Comparison of ENCODE assay signal across 7 cellular contexts in genomic region chr3:127588675-127589577, GRCh38. TPM values are rescaled to one million over a fixed set of nuclear protein-coding genes. Genes with fewer than 3 reads are reported as not detected.
DNase-seq lines count a peak whose midpoint lies in the region; ATAC-seq and TF ChIP-seq lines count a peak whose summit lies in the region.

No MANE protein-coding gene starts in this region.

- H3K79me2 ChIP-seq in OCI-LY3 (ENCODE audit: low read length) (peaks cover 61% of the 10 kb centered on the region), mammary epithelial cell (ENCODE audit: insufficient read depth, low read length) (peaks cover 64% of the 10 kb centered on the region)

- TSS peak; percentile 21 for BruUV-seq in mammary epithelial cell (replicated peaks; lab: Mats Ljungman, UMichigan)

- H3K9ac ChIP-seq in OCI-LY3 (ENCODE audit: low read length) (peak overlapping the region; percentile 93), mammary epithelial cell (ENCODE audit: insufficient read depth, low read length) (peak overlapping the region; percentile 95)

- H4K20me1 ChIP-seq in OCI-LY3 (ENCODE audit: insufficient read depth, low read length) (peaks cover 41% of the 10 kb centered on the region), mammary epithelial cell (ENCODE audit: insufficient read depth, low read length) (no peaks in the 10 kb centered on the region)

- H3K4me1 Mint-ChIP-seq in mesothelial cell of epicardium: peaks cover 24% of the 10 kb centered on the region

- no peaks in the 10 kb centered on the region for H3K27me3 ChIP-seq in OCI-LY3 (ENCODE audit: low read depth, low read length)
- no peaks in the 10 kb centered on the region for H3K27me3 ChIP-seq in mammary epithelial cell (ENCODE audit: insufficient read depth, low read length)
- H3K27me3 ChIP-seq in vagina: no peaks in the 10 kb centered on the region

- CTCF ChIA-PET in mammary epithelial cell (lab: Charles Lee; ENCODE audit: low non-redundant PET): interaction anchor here (1.4 kb wide), 1 partner anchor 14 kb away, joined by 7 read pairs; no protein-coding TSS in a partner anchor

- no peaks in the 10 kb centered on the region for H3K27me3 Mint-ChIP-seq in mesothelial cell of epicardium (ENCODE audit: low read depth)

- DNase-seq in mammary epithelial cell: peak; percentile 82
- DNase-seq in mesothelial cell of epicardium (ENCODE audit: low spot score in 2 of 2, unreplicated experiment in 2 of 2): no peak
- no peak for DNase-seq in vagina (ENCODE audit: extremely low spot score in 2 of 2)

- no peaks in the 10 kb centered on the region for H3K9me3 ChIP-seq in OCI-LY3 (ENCODE audit: insufficient read depth, low read length)
- H3K9me3 ChIP-seq in mammary epithelial cell (replicated peaks; ENCODE audit: insufficient read depth, low read length): no peaks in the 10 kb centered on the region
- no peaks in the 10 kb centered on the region for H3K9me3 ChIP-seq in vagina

- dilution Hi-C loops in mammary epithelial cell (cut with HindIII; ENCODE audit: low sequenced_read_pairs): no loop called here

- WGBS in mammary epithelial cell (ENCODE audit: low coverage, missing lambda C conversion rate): 41% methylated on average over 9 of the region's 16 CpGs

- H3K4me1 ChIP-seq in OCI-LY3 (ENCODE audit: low read length) (peaks cover 23% of the 10 kb centered on the region), mammary epithelial cell (ENCODE audit: insufficient read depth, low read length) (peaks cover 21% of the 10 kb centered on the region), vagina (peaks cover 61% of the 10 kb centered on the region)

- H2AFZ ChIP-seq in OCI-LY3 (ENCODE audit: low read depth, low read length): no peak overlapping the region
- no peak overlapping the region for H2AFZ ChIP-seq in mammary epithelial cell (ENCODE audit: low read depth, low read length)

- H3K9me3 Mint-ChIP-seq in mesothelial cell of epicardium: no peaks in the 10 kb centered on the region

- TF ChIP-seq POLR2A in vagina (IDR thresholded peaks at IDR 0.05): no peak

- ATAC-seq in GM18502 (IDR thresholded peaks at IDR 0.05; ENCODE audit: poor library complexity, unreplicated experiment): no peak
- ATAC-seq in HG03135 (IDR thresholded peaks at IDR 0.05; ENCODE audit: unreplicated experiment): no peak

- no peak for TF ChIP-seq CTCF in GM12875 (IDR thresholded peaks at IDR 0.05; ENCODE audit: borderline replicate concordance, insufficient read depth, low read depth, low read length)
- TF ChIP-seq CTCF in OCI-LY3 (IDR thresholded peaks at IDR 0.05; ENCODE audit: low read depth, low read length): no peak
- no peak for TF ChIP-seq CTCF in mammary epithelial cell (conservative IDR thresholded peaks at IDR 0.05 in 1 of 2, IDR thresholded peaks at IDR 0.05 in 1 of 2; ENCODE audit: extremely low read depth in 1 of 2, insufficient read depth in 1 of 2, low read depth in 1 of 2, low read length in 2 of 2)
- TF ChIP-seq CTCF in mesothelial cell of epicardium (IDR thresholded peaks at IDR 0.05; ENCODE audit: unreplicated experiment): no peak
- no peak for TF ChIP-seq CTCF in vagina (IDR thresholded peaks at IDR 0.05)

- in situ Hi-C loops in mammary epithelial cell (cut with MboI; ENCODE audit: low sequenced_read_pairs in 2 of 2): no loop called here

- H3K36me3 ChIP-seq in OCI-LY3 (replicated peaks; ENCODE audit: low read depth, low read length): peaks cover 12% of the 10 kb centered on the region
- no peaks in the 10 kb centered on the region for H3K36me3 ChIP-seq in mammary epithelial cell (ENCODE audit: insufficient read depth, low read length)
- H3K36me3 ChIP-seq in vagina: no peaks in the 10 kb centered on the region

- H3K27ac ChIP-seq in OCI-LY3 (ENCODE audit: low read length) (no peak overlapping the region), mammary epithelial cell (ENCODE audit: insufficient read depth, low read depth, low read length) (peak overlapping the region; percentile 91), vagina (peak overlapping the region; percentile 95)

- H3K4me2 ChIP-seq in OCI-LY3 (ENCODE audit: low read length) (peak overlapping the region; percentile 86), mammary epithelial cell (ENCODE audit: insufficient read depth, low read depth, low read length) (peak overlapping the region; percentile 88)

- intact Hi-C loops in mammary epithelial cell (cut with micrococcal nuclease) (no loop called here), vagina (cut with DNase I) (no loop called here)

- H3K4me3 ChIP-seq in GM12875 (ENCODE audit: low read depth, low read length) (peak overlapping the region; percentile 97), OCI-LY3 (ENCODE audit: low read length) (peak overlapping the region; percentile 94), mammary epithelial cell (replicated peaks in 1 of 3; ENCODE audit: insufficient read depth in 1 of 3, low read depth in 2 of 3, low read length in 3 of 3) (peak overlapping the region; percentile 83 to 88 (median 87)), vagina (peak overlapping the region; percentile 75 to 95)

- H3K36me3 Mint-ChIP-seq in mesothelial cell of epicardium: no peaks in the 10 kb centered on the region

- peak overlapping the region; percentile 91 for H3K4me3 Mint-ChIP-seq in mesothelial cell of epicardium

- H3K27ac Mint-ChIP-seq in mesothelial cell of epicardium: peak overlapping the region; percentile 86

RNA-seq across cellular contexts. Expression of gene TPRA1, which starts 1.6 kb away (rescaled TPM):
- 10 to 100 TPM; 30.3 to 44.5 TPM for total RNA-seq in mammary epithelial cell
- polyA plus RNA-seq in mammary epithelial cell: 31.4 TPM
- 28.9 TPM for polyA minus RNA-seq in mammary epithelial cell
- total RNA-seq in mesothelial cell of epicardium: 37.2 to 39.0 TPM (median 37.2 TPM) in 3 replicates
- total RNA-seq in vagina: 54.0 TPM

RNA-seq across cellular contexts. Expression of gene MCM2, which starts 9.3 kb away (rescaled TPM):
- total RNA-seq in mammary epithelial cell: 10 to 100 TPM; 17.0 to 46.9 TPM
- 66.3 TPM for polyA plus RNA-seq in mammary epithelial cell
- 107 TPM for polyA minus RNA-seq in mammary epithelial cell
- total RNA-seq in mesothelial cell of epicardium: 55.2 to 59.1 TPM (median 58.7 TPM) in 3 replicates
- total RNA-seq in vagina: 19.4 TPM

RNA-seq across cellular contexts. Expression of gene PODXL2, which starts 40.1 kb away (rescaled TPM):
- total RNA-seq in mammary epithelial cell: 1 to 10 TPM; 1.5 to 4.3 TPM
- 0.11 TPM for polyA plus RNA-seq in mammary epithelial cell
- not detected for polyA minus RNA-seq in mammary epithelial cell
- 25.5 to 29.7 TPM (median 27.1 TPM) in 3 replicates for total RNA-seq in mesothelial cell of epicardium
- total RNA-seq in vagina: 2.9 TPM
